ENCODE assay signal across 9 cellular contexts in the genomic region with DNA sequence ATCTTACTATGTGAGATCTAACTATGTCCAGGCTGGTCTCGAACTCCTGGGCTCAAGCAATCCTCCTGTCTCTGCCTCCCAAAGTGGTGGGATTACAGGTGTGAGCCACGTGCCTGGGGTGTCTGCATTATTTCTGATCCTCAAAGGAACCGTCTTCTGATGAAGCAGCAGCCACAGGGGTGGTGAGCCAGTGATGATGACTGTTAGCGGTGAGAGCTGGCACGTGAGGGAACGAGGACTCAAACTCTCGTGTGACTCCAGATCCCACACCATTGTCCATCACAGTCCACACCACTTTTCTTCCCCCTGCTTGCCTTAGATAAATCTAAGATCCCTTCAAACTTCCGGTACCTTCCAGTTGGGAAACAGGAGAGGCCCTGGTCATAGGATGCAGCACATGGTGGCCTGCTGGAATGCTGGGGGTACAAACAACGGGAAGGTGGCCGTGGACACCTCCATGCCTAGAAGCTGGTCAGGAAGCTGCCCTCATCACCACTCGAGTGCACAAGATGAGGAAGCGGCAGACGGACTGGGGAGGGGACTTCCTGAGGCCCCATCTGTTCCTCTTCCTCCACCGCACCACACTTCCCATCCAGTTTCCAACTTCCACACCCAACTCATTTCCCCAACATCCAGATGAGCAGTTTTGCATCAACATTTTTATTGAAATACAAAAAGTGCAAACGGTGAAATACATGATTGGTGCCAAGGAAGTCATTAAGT. TPM values are rescaled to one million over a fixed set of nuclear protein-coding genes. Genes with fewer than 3 reads are reported as not detected.
DNase-seq lines count a peak whose midpoint lies in the region; ATAC-seq and TF ChIP-seq lines count a peak whose summit lies in the region.
"Had no signal": no experiment of that assay in that cellular context is flagged by ENCODE, and none has a peak within 500 bp of the region (broad histone marks: within the 10 kb centered on the region; RNA-seq: fewer than 3 reads in every experiment).

No MANE protein-coding gene starts in this region.

- H3K79me1 ChIP-seq in IMR-90 (ENCODE audit: low read depth in 1 of 2, low read length in 2 of 2), result peaks cover 0 to 11% of the 10 kb centered on the region in 2 experiments; a peak in 1 of 4 replicates

- no peak overlapping the region for H2BK15ac ChIP-seq in IMR-90 (ENCODE audit: low read depth, low read length)

- intact Hi-C loops in IMR-90 (cut with micrococcal nuclease), result no loop called here
- intact Hi-C loops in heart right ventricle (cut with DNase I), result no loop called here
- intact Hi-C loops in spleen (cut with DNase I; ENCODE audit: low total_unique reads), result no loop called here

- peak overlapping the region; percentile 8; the same call in 1 of the 2 replicates for H4K5ac ChIP-seq in IMR-90 (ENCODE audit: low read depth, low read length)

- H3K9ac ChIP-seq in IMR-90 (ENCODE audit: low read depth, low read length), result no peak overlapping the region

- H3K4me1 ChIP-seq in IMR-90 (ENCODE audit: control insufficient read depth, insufficient read depth, low read length) (peaks cover 10% of the 10 kb centered on the region), heart right ventricle (peaks cover 13 to 68% (median 50%) of the 10 kb centered on the region in 9 donors), spleen (peaks cover 35 to 79% (median 62%) of the 10 kb centered on the region in 6 donors)

- H2BK120ac ChIP-seq in IMR-90 (ENCODE audit: low read depth, low read length), result no peak overlapping the region

- peaks cover 8% of the 10 kb centered on the region; the same call in 1 of the 2 replicates for H3K9me1 ChIP-seq in IMR-90 (ENCODE audit: insufficient read depth, low read length)

- dilution Hi-C loops in IMR-90 (cut with HindIII; ENCODE audit: low sequenced_read_pairs, unreplicated experiment), result no loop called here

- H3K4ac ChIP-seq in IMR-90 (ENCODE audit: low read depth, low read length), result no peak overlapping the region

- POLR2A ChIA-PET in IMR-90 (lab: Charles Lee; ENCODE audit: unreplicated experiment), result no interaction called here

- H3K23ac ChIP-seq in IMR-90 (ENCODE audit: low read depth, low read length), result peak overlapping the region; percentile 1; the same call in 1 of the 2 replicates

- no peak overlapping the region for H3K56ac ChIP-seq in IMR-90 (ENCODE audit: extremely low read depth, insufficient read depth, low read length)

- ATAC-seq in IMR-90 (ENCODE audit: low read depth) (no peak), heart right ventricle (peak in 1 of 8 donors; percentile 14), HG02870 (IDR thresholded peaks at IDR 0.05; ENCODE audit: unreplicated experiment) (no peak)

- H4K91ac ChIP-seq in IMR-90 (ENCODE audit: insufficient read depth, low read depth, low read length), result no peak overlapping the region

- peak overlapping the region; percentile 3 for H2BK5ac ChIP-seq in IMR-90 (ENCODE audit: low read depth, low read length, poor library complexity, severe bottlenecking)

- TF ChIP-seq CTCF in IMR-90 (conservative IDR thresholded peaks at IDR 0.05; ENCODE audit: low read depth, low read length), result no peak
- no peak for TF ChIP-seq CTCF in heart right ventricle (IDR thresholded peaks at IDR 0.05)
- TF ChIP-seq CTCF in spleen (IDR thresholded peaks at IDR 0.05 in 8 of 11, conservative IDR thresholded peaks at IDR 0.05 in 3 of 11), result no peak

- TF ChIP-seq POLR2A in IMR-90 (IDR thresholded peaks at IDR 0.05; ENCODE audit: low read depth, low read length) (no peak), spleen (IDR thresholded peaks at IDR 0.05) (no peak)

- no peak overlapping the region for H2BK20ac ChIP-seq in IMR-90 (ENCODE audit: low read depth, low read length)

- H4K20me1 ChIP-seq in IMR-90 (ENCODE audit: insufficient read depth, low read length), result 0 out of 2 replicates have a peak, but pooled peaks cover 3% of the 10 kb centered on the region

- H3K14ac ChIP-seq in IMR-90 (replicated peaks; ENCODE audit: low read depth, low read length), result no peak overlapping the region

- BruUV-seq in IMR-90 (replicated peaks; lab: Mats Ljungman, UMichigan), result no TSS peak

- in situ Hi-C loops in IMR-90 (cut with MboI; ENCODE audit: low sequenced_read_pairs), result no loop called here

- CTCF ChIA-PET in IMR-90 (lab: Yijun Ruan, JAX), result no interaction called here

- WGBS in IMR-90 (ENCODE audit: extremely low coverage in 2 of 2, insufficient read length in 1 of 2), 2 experiments, result 80% methylated on average over 2 of the region's 15 CpGs; no CpG with 5 or more reads in 1 of the 2 experiments
- 69 to 73% methylated on average over 15 of the region's 15 CpGs for WGBS in heart right ventricle, 2 donors
- 48 to 62% (median 55%) methylated on average over 15 of the region's 15 CpGs for WGBS in spleen, 5 donors

- H4K8ac ChIP-seq in IMR-90 (ENCODE audit: low read depth in 2 of 2, low read length in 2 of 2), result no peak overlapping the region

- H3K36me3 ChIP-seq in IMR-90 (ENCODE audit: control insufficient read depth, insufficient read depth, low read length), result peaks cover 63% of the 10 kb centered on the region
- H3K36me3 ChIP-seq in heart right ventricle, result peaks cover under 1 to 85% (median 45%) of the 10 kb centered on the region in 9 donors
- H3K36me3 ChIP-seq in spleen, result peaks cover 8 to 84% (median 68%) of the 10 kb centered on the region in 6 donors

- H2AK9ac ChIP-seq in IMR-90 (replicated peaks; ENCODE audit: low read depth, low read length, poor library complexity), result peak overlapping the region; percentile 66

- H3K9me3 ChIP-seq in IMR-90 (ENCODE audit: control insufficient read depth, insufficient read depth, low read length) (no peaks in the 10 kb centered on the region), heart right ventricle (no peaks in the 10 kb centered on the region), spleen (no peaks in the 10 kb centered on the region)

- H2AK5ac ChIP-seq in IMR-90 (ENCODE audit: low read depth, low read length), result peak overlapping the region; percentile 3; the same call in 1 of the 2 replicates

- DNase-seq in IMR-90 (no peak), UCSD-AML1 (lab: John Stamatoyannopoulos, UW; ENCODE audit: unreplicated experiment) (peak; percentile 55), heart right ventricle (no peak), spleen (peak; percentile 85), NCI-H524 treated with DMSO at 0.1 percent for 48 hours (lab: John Stamatoyannopoulos, UW) (no peak), D341Med (ENCODE audit: low spot score) (no peak), SW480 (ENCODE audit: low spot score) (no peak)
- DNase-seq: NCI-H774 had no signal

- no peak overlapping the region for H3K18ac ChIP-seq in IMR-90 (ENCODE audit: low read depth, low read length)

- H2AFZ ChIP-seq in IMR-90 (replicated peaks; ENCODE audit: low read length, poor library complexity), result no peak overlapping the region

- H3K27ac ChIP-seq in IMR-90 (ENCODE audit: insufficient read depth, low read length) (no peak overlapping the region), heart right ventricle (peak overlapping the region in 9 of 10 donors; percentile 14 to 88 (median 81)), spleen (peak overlapping the region in 7 of 8 donors; percentile 33 to 90 (median 79))

- H3K4me3 ChIP-seq in IMR-90 (ENCODE audit: insufficient read depth, low read depth, low read length) (no peak overlapping the region), heart right ventricle (no peak overlapping the region), spleen (peak overlapping the region in 1 of 8 donors; percentile 35)

- no peak overlapping the region for H3K4me2 ChIP-seq in IMR-90 (ENCODE audit: low read depth, low read length)

- H3K27me3 ChIP-seq in IMR-90 (ENCODE audit: control insufficient read depth, insufficient read depth, low read length), result no peaks in the 10 kb centered on the region
- H3K27me3 ChIP-seq in heart right ventricle, result no peaks in the 10 kb centered on the region
- no peaks in the 10 kb centered on the region for H3K27me3 ChIP-seq in spleen (replicated peaks in 1 of 7)

- no peak for TF ChIP-seq RAD21 in IMR-90 (IDR thresholded peaks at IDR 0.05; ENCODE audit: low read length)

RNA-seq across cellular contexts. Expression of gene ARHGAP1, which starts 23.8 kb away (rescaled TPM):
- 28.1 and 46.6 TPM in 2 replicates for total RNA-seq in IMR-90 (2012; rRNA removed)
- 75.7 and 78.8 TPM in 2 replicates for polyA plus RNA-seq in IMR-90 (2012; rRNA removed)
- polyA plus RNA-seq in IMR-90 (2012; cell fraction: cytosol; rRNA removed), result 77.3 and 77.9 TPM in 2 replicates
- 56.6 and 87.7 TPM in 2 replicates for polyA plus RNA-seq in IMR-90 (2012; cell fraction: nucleus; rRNA removed; ENCODE audit: low replicate concordance)
- 100 to 1,000 TPM in 7 of 10 donors, 10 to 100 TPM in 3; 59.0 to 268 (median 140) TPM for total RNA-seq in heart right ventricle
- polyA plus RNA-seq in heart right ventricle, result 10 to 100 TPM; 28.4 to 38.7 TPM
- 100 to 1,000 TPM in 2 of 7 donors, 10 to 100 TPM in 5; 62.5 to 137 (median 88.7) TPM for total RNA-seq in spleen
- 10 to 100 TPM; 13.3 to 26.5 (median 15.5) TPM for polyA plus RNA-seq in spleen

RNA-seq across cellular contexts. Expression of gene ZNF408, which starts 24.2 kb away (rescaled TPM):
- total RNA-seq in IMR-90 (2012; rRNA removed) (9.5 and 10.3 TPM in 2 replicates), heart right ventricle (1 to 10 TPM; 5.0 to 8.9 (median 6.7) TPM), spleen (10 to 100 TPM in 5 of 7 donors, 1 to 10 TPM in 2; 6.9 to 17.4 (median 10.8) TPM)
- polyA plus RNA-seq in IMR-90 (2012; rRNA removed) (10.4 and 11.1 TPM in 2 replicates), heart right ventricle (1 to 10 TPM; 6.2 to 6.7 TPM), spleen (10 to 100 TPM in 1 of 3 donors, 1 to 10 TPM in 2; 4.7 to 10.2 (median 6.1) TPM)
- 5.4 and 8.6 TPM in 2 replicates for polyA plus RNA-seq in IMR-90 (2012; cell fraction: cytosol; rRNA removed)
- polyA plus RNA-seq in IMR-90 (2012; cell fraction: nucleus; rRNA removed; ENCODE audit: low replicate concordance), result 16.7 and 32.2 TPM in 2 replicates

RNA-seq across cellular contexts. Expression of gene F2, which starts 42.4 kb away (rescaled TPM):
- total RNA-seq in IMR-90 (2012; rRNA removed) (not detected in 2 replicates), heart right ventricle (under 1 TPM in 2 of 10 donors, not detected in 8; 0.23 to 0.31 TPM), spleen (under 1 TPM in 2 of 7 donors, not detected in 5; 0.23 to 0.33 TPM)
- polyA plus RNA-seq in IMR-90 (2012; rRNA removed) (not detected in 2 replicates), heart right ventricle (under 1 TPM; 0.04 to 0.15 TPM), spleen (under 1 TPM in 1 of 3 donors, not detected in 2; 0.03 TPM)
- polyA plus RNA-seq in IMR-90 (2012; cell fraction: cytosol; rRNA removed), result 0.02 TPM in 2 replicates
- polyA plus RNA-seq in IMR-90 (2012; cell fraction: nucleus; rRNA removed; ENCODE audit: low replicate concordance), result 0.16 and 0.70 TPM in 2 replicates

RNA-seq across cellular contexts. Expression of gene ATG13, which starts 59.2 kb away (rescaled TPM):
- total RNA-seq in IMR-90 (2012; rRNA removed), result 32.2 and 43.0 TPM in 2 replicates
- polyA plus RNA-seq in IMR-90 (2012; rRNA removed), result 49.7 and 56.2 TPM in 2 replicates
- 37.6 and 46.1 TPM in 2 replicates for polyA plus RNA-seq in IMR-90 (2012; cell fraction: cytosol; rRNA removed)
- polyA plus RNA-seq in IMR-90 (2012; cell fraction: nucleus; rRNA removed; ENCODE audit: low replicate concordance), result 62.8 and 74.0 TPM in 2 replicates
- total RNA-seq in heart right ventricle, result 10 to 100 TPM; 35.7 to 50.6 (median 42.5) TPM
- 10 to 100 TPM; 25.8 to 28.6 TPM for polyA plus RNA-seq in heart right ventricle
- 100 to 1,000 TPM in 2 of 7 donors, 10 to 100 TPM in 5; 65.4 to 111 (median 88.7) TPM for total RNA-seq in spleen
- 10 to 100 TPM; 14.9 to 33.9 (median 15.7) TPM for polyA plus RNA-seq in spleen

RNA-seq across cellular contexts. Expression of gene HARBI1, which starts 59.6 kb away (rescaled TPM):
- total RNA-seq in IMR-90 (2012; rRNA removed) (5.2 and 6.1 TPM in 2 replicates), heart right ventricle (1 to 10 TPM; 2.6 to 4.4 (median 3.2) TPM), spleen (1 to 10 TPM; 3.2 to 5.6 (median 4.4) TPM)
- polyA plus RNA-seq in IMR-90 (2012; rRNA removed) (2.4 and 2.7 TPM in 2 replicates), heart right ventricle (1 to 10 TPM; 1.7 to 2.5 TPM), spleen (1 to 10 TPM; 1.4 to 3.4 (median 2.1) TPM)
- polyA plus RNA-seq in IMR-90 (2012; cell fraction: cytosol; rRNA removed), result 1.3 and 2.0 TPM in 2 replicates
- polyA plus RNA-seq in IMR-90 (2012; cell fraction: nucleus; rRNA removed; ENCODE audit: low replicate concordance), result 0.58 and 1.2 TPM in 2 replicates

Comparison
In these comparisons a context has a peak if more than half of its experiments do, and no peak if none do; other contexts are left out.
1. DNase-seq: peak in UCSD-AML1 (single experiment) and spleen (single experiment); none in IMR-90 (single experiment), heart right ventricle (0 of 2), NCI-H524 treated with DMSO at 0.1 percent for 48 hours (single experiment), D341Med (single experiment) and SW480 (single experiment).